ENCODE assay signal across 18 cellular contexts in the genomic region with DNA sequence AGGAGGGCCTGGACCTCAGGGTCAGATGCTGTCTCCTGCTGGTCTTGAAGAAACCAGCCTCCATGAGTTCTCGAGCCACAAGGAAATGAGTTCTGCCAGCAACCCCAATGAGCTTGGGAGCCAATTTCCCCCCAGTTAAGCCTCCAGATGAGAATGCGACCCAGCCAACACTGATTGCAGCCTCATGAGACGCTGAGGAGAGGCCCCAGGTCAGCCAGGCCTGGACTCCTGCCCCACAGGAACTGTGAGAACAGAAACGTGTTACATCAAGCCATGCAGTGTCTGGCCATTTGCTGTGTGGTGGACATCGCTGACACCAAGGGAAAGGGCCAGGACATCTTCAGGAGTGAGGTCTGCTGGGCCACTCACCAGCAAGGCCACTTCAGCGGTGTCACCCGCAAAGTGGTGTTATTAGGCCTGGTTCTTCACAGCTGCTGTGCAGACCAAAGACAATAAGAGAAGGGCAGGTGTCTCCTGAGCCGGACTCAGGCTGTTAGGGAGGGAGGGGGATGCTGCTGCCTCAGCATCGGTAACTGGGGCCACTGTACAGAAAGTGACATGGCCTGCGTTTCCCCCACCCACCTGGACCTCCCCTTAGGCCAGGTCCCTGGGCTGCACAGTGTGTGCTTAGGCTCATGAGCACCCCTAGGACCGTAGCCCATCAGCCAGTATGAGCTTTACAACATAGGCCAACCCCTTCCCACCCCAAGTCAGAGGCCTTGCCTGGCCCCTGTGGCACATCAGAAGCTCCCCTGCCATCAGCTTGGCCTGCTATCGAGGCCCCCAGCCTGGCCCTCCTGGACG.
DNase-seq lines count a peak whose midpoint lies in the region; TF ChIP-seq lines count a peak whose summit lies in the region.
"Had no signal": no experiment of that assay in that cellular context is flagged by ENCODE, and none has a peak within 500 bp of the region (broad histone marks: within the 10 kb centered on the region; RNA-seq: fewer than 3 reads in every experiment).

No MANE protein-coding gene starts in this region.

- no peaks in the 10 kb centered on the region for H3K9me3 Mint-ChIP-seq in activated CD4-positive, alpha-beta memory T cell treated with anti-CD3 and anti-CD28 coated beads, Interleukin-2, amount 10 ng/mL, durations not matched to agents 7 days and 5 days
- no peaks in the 10 kb centered on the region for H3K9me3 Mint-ChIP-seq in activated CD4-positive, alpha-beta memory T cell treated with anti-CD3 and anti-CD28 coated beads for 36 hours
- H3K9me3 Mint-ChIP-seq: activated T-cell treated with anti-CD3 and anti-CD28 coated beads, Interleukin-2, amount 50 U/mL, for 24 hours; central memory CD8-positive, alpha-beta T cell had no signal

- intact Hi-C loops in activated CD4-positive, alpha-beta memory T cell treated with anti-CD3 and anti-CD28 coated beads for 36 hours (cut with micrococcal nuclease) = no loop called here
- intact Hi-C loops in spleen (cut with DNase I; ENCODE audit: low total_unique reads) (no loop called here), PC-9 (cut with micrococcal nuclease; ENCODE audit: unreplicated experiment) (no loop called here)

- no peak overlapping the region for H3K4me2 ChIP-seq in PC-9

- no peaks in the 10 kb centered on the region for H4K20me1 ChIP-seq in PC-9 (ENCODE audit: insufficient read depth)

- POLR2A ChIA-PET in activated CD4-positive, alpha-beta memory T cell treated with anti-CD3 and anti-CD28 coated beads, Interleukin-2, amount 10 ng/mL, durations not matched to agents 7 days and 5 days (lab: Charles Lee) = no interaction called here
- POLR2A ChIA-PET in activated CD4-positive, alpha-beta memory T cell treated with anti-CD3 and anti-CD28 coated beads for 36 hours (lab: Charles Lee) = no interaction called here
- POLR2A ChIA-PET in PC-9 (lab: Charles Lee; ENCODE audit: unreplicated experiment) = no interaction called here

- H3K4me1 ChIP-seq in spleen = no peaks in the 10 kb centered on the region
- H3K4me1 ChIP-seq in PC-9 (replicated peaks; ENCODE audit: insufficient read depth) = no peaks in the 10 kb centered on the region
- H3K4me1 ChIP-seq: right lobe of liver had no signal

- H3K4me3 Mint-ChIP-seq in activated CD4-positive, alpha-beta memory T cell treated with anti-CD3 and anti-CD28 coated beads, Interleukin-2, amount 10 ng/mL, durations not matched to agents 7 days and 5 days = no peak overlapping the region
- no peak overlapping the region for H3K4me3 Mint-ChIP-seq in activated CD4-positive, alpha-beta memory T cell treated with anti-CD3 and anti-CD28 coated beads for 36 hours
- H3K4me3 Mint-ChIP-seq: activated CD4-positive, alpha-beta T cell treated with anti-CD3 and anti-CD28 coated beads for 36 hours; activated T-cell treated with anti-CD3 and anti-CD28 coated beads, Interleukin-2, amount 50 U/mL, for 24 hours; central memory CD8-positive, alpha-beta T cell; nephron progenitor cell; T-helper 2 cell treated with Interferon-gamma antibody and Interleukin-4, amounts not matched to agents 5 μg/mL and 100 μg/mL, for 36 hours had no signal

- no peaks in the 10 kb centered on the region for H3K36me3 ChIP-seq in spleen
- no peaks in the 10 kb centered on the region for H3K36me3 ChIP-seq in PC-9 (ENCODE audit: low read depth)
- H3K36me3 ChIP-seq: right lobe of liver had no signal

- WGBS in spleen, 5 donors = 81 to 94% (median 86%) methylated on average over 9 to 13 of the region's 13 CpGs

- CTCF ChIA-PET in activated CD4-positive, alpha-beta memory T cell treated with anti-CD3 and anti-CD28 coated beads, Interleukin-2, amount 10 ng/mL, durations not matched to agents 7 days and 5 days (lab: Charles Lee) = no interaction called here
- CTCF ChIA-PET in activated CD4-positive, alpha-beta memory T cell treated with anti-CD3 and anti-CD28 coated beads for 36 hours (lab: Charles Lee) = no interaction called here
- CTCF ChIA-PET in PC-9 (lab: Charles Lee) = no interaction called here

- no peaks in the 10 kb centered on the region for H3K79me2 ChIP-seq in PC-9 (ENCODE audit: low read depth)

- H3K27me3 Mint-ChIP-seq in activated CD4-positive, alpha-beta memory T cell treated with anti-CD3 and anti-CD28 coated beads, Interleukin-2, amount 10 ng/mL, durations not matched to agents 7 days and 5 days = no peaks in the 10 kb centered on the region
- peaks cover 7% of the 10 kb centered on the region for H3K27me3 Mint-ChIP-seq in activated CD4-positive, alpha-beta memory T cell treated with anti-CD3 and anti-CD28 coated beads for 36 hours

- no TSS peak for BruUV-seq in PC-9 (replicated peaks; lab: Mats Ljungman, UMichigan)

- H3K4me3 ChIP-seq in spleen (no peak overlapping the region), PC-9 (no peak overlapping the region)
- H3K4me3 ChIP-seq: right lobe of liver had no signal

- no peaks in the 10 kb centered on the region for H3K4me1 Mint-ChIP-seq in activated CD4-positive, alpha-beta memory T cell treated with anti-CD3 and anti-CD28 coated beads, Interleukin-2, amount 10 ng/mL, durations not matched to agents 7 days and 5 days
- H3K4me1 Mint-ChIP-seq in activated CD4-positive, alpha-beta memory T cell treated with anti-CD3 and anti-CD28 coated beads for 36 hours (ENCODE audit: low read depth) = no peaks in the 10 kb centered on the region
- H3K4me1 Mint-ChIP-seq: activated CD4-positive, alpha-beta T cell treated with anti-CD3 and anti-CD28 coated beads for 36 hours; central memory CD8-positive, alpha-beta T cell had no signal

- no peak overlapping the region for H3K27ac Mint-ChIP-seq in activated CD4-positive, alpha-beta memory T cell treated with anti-CD3 and anti-CD28 coated beads, Interleukin-2, amount 10 ng/mL, durations not matched to agents 7 days and 5 days
- no peak overlapping the region for H3K27ac Mint-ChIP-seq in activated CD4-positive, alpha-beta memory T cell treated with anti-CD3 and anti-CD28 coated beads for 36 hours
- H3K27ac Mint-ChIP-seq: activated CD4-positive, alpha-beta T cell treated with anti-CD3 and anti-CD28 coated beads for 36 hours; activated T-cell treated with anti-CD3 and anti-CD28 coated beads, Interleukin-2, amount 50 U/mL, for 24 hours; nephron progenitor cell; T-helper 2 cell treated with Interferon-gamma antibody and Interleukin-4, amounts not matched to agents 5 μg/mL and 100 μg/mL, for 36 hours had no signal

- H3K27ac ChIP-seq in spleen = no peak overlapping the region
- H3K27ac ChIP-seq in PC-9 = no peak overlapping the region
- H3K27ac ChIP-seq: right lobe of liver had no signal

- H3K36me3 Mint-ChIP-seq in activated CD4-positive, alpha-beta memory T cell treated with anti-CD3 and anti-CD28 coated beads, Interleukin-2, amount 10 ng/mL, durations not matched to agents 7 days and 5 days (ENCODE audit: low read depth) = no peaks in the 10 kb centered on the region
- H3K36me3 Mint-ChIP-seq in activated CD4-positive, alpha-beta memory T cell treated with anti-CD3 and anti-CD28 coated beads for 36 hours = no peaks in the 10 kb centered on the region

- peaks cover 0 to 24% (median 7%) of the 10 kb centered on the region in 8 donors for H3K9me3 ChIP-seq in spleen
- no peaks in the 10 kb centered on the region for H3K9me3 ChIP-seq in PC-9 (ENCODE audit: insufficient read depth, low read depth)
- H3K9me3 ChIP-seq: right lobe of liver had no signal

- peak; percentile 5 for DNase-seq in activated CD4-positive, alpha-beta memory T cell treated with anti-CD3 and anti-CD28 coated beads, Interleukin-2, amount 10 ng/mL, durations not matched to agents 7 days and 5 days
- DNase-seq in activated CD4-positive, alpha-beta memory T cell treated with anti-CD3 and anti-CD28 coated beads for 36 hours = no peak
- DNase-seq in NCI-H146 treated with DMSO at 0.1 percent for 48 hours (lab: John Stamatoyannopoulos, UW; ENCODE audit: unreplicated experiment) = peak; percentile 4
- peak; percentile 36 for DNase-seq in islet precursor cell
- DNase-seq in spleen = peak; percentile 54
- no peak for DNase-seq in RPMI8226
- no peak for DNase-seq in PC-9
- DNase-seq: activated CD4-positive, alpha-beta T cell treated with anti-CD3 and anti-CD28 coated beads for 36 hours; activated gamma-delta T cell treated with Interleukin-2 at 50 U/mL for 16 hours; activated T-cell treated with anti-CD3 and anti-CD28 coated beads, Interleukin-2, amount 50 U/mL, for 24 hours; hypothalamus; nephron progenitor cell; right lobe of liver; stimulated activated CD4-positive, alpha-beta T cell treated with anti-CD3 and anti-CD28 coated beads, Interleukin-12 subunit alpha, Interleukin-12 subunit beta, amount 100 ng/mL, for 4 hours; stimulated activated CD4-positive, alpha-beta T cell treated with anti-CD3 and anti-CD28 coated beads, Interleukin-4, amount 100 ng/mL, for 1 hour; trophoblast cell had no signal

- no peak for TF ChIP-seq POLR2A in spleen (IDR thresholded peaks at IDR 0.05)

- H3K9me2 ChIP-seq in PC-9 (ENCODE audit: insufficient read depth) = no peaks in the 10 kb centered on the region

- no peaks in the 10 kb centered on the region for H3K27me3 ChIP-seq in spleen (replicated peaks in 1 of 7)
- H3K27me3 ChIP-seq in PC-9 (ENCODE audit: insufficient read depth, low read depth) = no peaks in the 10 kb centered on the region
- H3K27me3 ChIP-seq: right lobe of liver had no signal

- H2AFZ ChIP-seq in PC-9 = no peak overlapping the region

- no peaks in the 10 kb centered on the region for H3F3A ChIP-seq in PC-9 (ENCODE audit: insufficient read depth, low read depth)

- TF ChIP-seq CTCF in spleen (IDR thresholded peaks at IDR 0.05 in 8 of 11, conservative IDR thresholded peaks at IDR 0.05 in 3 of 11) (no peak), PC-9 (conservative IDR thresholded peaks at IDR 0.05) (no peak)

Comparison
In these comparisons a context has a peak if more than half of its experiments do, and no peak if none do; other contexts are left out.
1. DNase-seq: peak in activated CD4-positive, alpha-beta memory T cell treated with anti-CD3 and anti-CD28 coated beads, Interleukin-2, amount 10 ng/mL, durations not matched to agents 7 days and 5 days (single experiment), NCI-H146 treated with DMSO at 0.1 percent for 48 hours (single experiment), islet precursor cell (single experiment) and spleen (single experiment); none in activated CD4-positive, alpha-beta memory T cell treated with anti-CD3 and anti-CD28 coated beads for 36 hours (single experiment), RPMI8226 (single experiment) and PC-9 (0 of 2).